ENCODE assay signal across 1 cellular context in genomic region chr11:124938206-124938765, GRCh38.
TF ChIP-seq lines count a peak whose summit lies in the region.

No MANE protein-coding gene starts in this region.

TF ChIP-seq in SK-N-SH, 30 proteins besides CTCF, POLR2A, EP300 and RAD21 (continued from another document):
- no peak for TF ChIP-seq RXRA (IDR thresholded peaks at IDR 0.05; ENCODE audit: borderline replicate concordance, low read depth)
- no peak for TF ChIP-seq JUND (IDR thresholded peaks at IDR 0.05)
- TF ChIP-seq RFX5 (IDR thresholded peaks at IDR 0.05; ENCODE audit: low read length), result no peak
- no peak for TF ChIP-seq TAF1 (IDR thresholded peaks at IDR 0.05; ENCODE audit: borderline replicate concordance, low read depth, low read length)
- TF ChIP-seq ELF1 (IDR thresholded peaks at IDR 0.05), result no peak
- no peak for TF ChIP-seq USF2 (IDR thresholded peaks at IDR 0.05; ENCODE audit: borderline replicate concordance, low read depth, low read length)
- no peak for TF ChIP-seq REST (IDR thresholded peaks at IDR 0.05; ENCODE audit: low read depth, low read length)
TF ChIP-seq in SK-N-SH: peak in this region for 0.
